Comparison of ENCODE assay signal across 15 cellular contexts in the genomic region with DNA sequence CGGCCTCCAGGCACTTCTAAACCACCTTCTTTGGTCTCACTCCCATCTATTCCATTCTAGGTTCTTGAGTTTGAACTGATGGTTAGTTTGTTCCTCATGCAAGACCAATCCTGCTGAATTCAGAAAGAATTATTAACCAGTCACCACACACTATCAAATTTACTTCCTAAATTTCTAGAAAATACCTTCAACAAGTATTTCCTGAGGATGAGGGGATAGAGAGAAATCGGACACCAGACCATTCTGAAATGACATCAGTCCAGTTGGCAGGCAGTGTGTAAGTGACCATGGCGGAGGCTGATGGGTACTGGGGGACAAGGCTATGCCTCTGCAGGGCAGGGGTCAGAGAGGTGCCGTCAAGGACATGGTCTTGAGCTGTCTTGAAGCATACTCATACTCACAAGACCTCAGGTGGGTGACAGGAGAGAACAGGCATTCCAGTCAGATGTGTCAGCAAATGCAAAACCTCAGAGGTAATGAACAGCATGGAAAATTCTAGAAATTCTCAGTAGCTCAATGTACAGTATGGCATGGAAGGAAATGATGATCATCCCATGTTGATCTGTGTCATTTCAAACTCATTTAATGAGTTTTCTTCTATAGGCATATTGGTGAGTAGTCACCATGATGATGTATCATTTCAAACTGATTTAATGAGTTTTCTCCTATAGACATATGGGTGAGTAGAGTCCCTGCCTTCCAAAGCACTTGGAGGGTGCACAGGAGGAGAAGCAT.
A peak's percentile ranks its signal among the peaks of the same experiment; 100 is the strongest.
DNase-seq lines count a peak whose midpoint lies in the region; TF ChIP-seq lines count a peak whose summit lies in the region.
"Had no signal": no experiment of that assay in that cellular context is flagged by ENCODE, and none has a peak within 500 bp of the region (broad histone marks: within the 10 kb centered on the region; RNA-seq: fewer than 3 reads in every experiment).

No MANE protein-coding gene starts in this region.

- no peak overlapping the region for H3K18ac ChIP-seq in mesendoderm (ENCODE audit: low read length)

- no peaks in the 10 kb centered on the region for H3K9me3 ChIP-seq in vagina
- H3K9me3 ChIP-seq: BLaER1, Caco-2 had no signal

- H3K27ac ChIP-seq in mesendoderm (ENCODE audit: low read depth, low read length) = no peak overlapping the region
- H3K27ac ChIP-seq in vagina = no peak overlapping the region
- no peak overlapping the region for H3K27ac ChIP-seq in substantia nigra (ENCODE audit: low read depth, low read length, poor library complexity, severe bottlenecking)
- H3K27ac ChIP-seq: BLaER1 had no signal

- no peaks in the 10 kb centered on the region for H3K4me1 ChIP-seq in mesendoderm (ENCODE audit: control insufficient read depth, low read depth, low read length)
- no peaks in the 10 kb centered on the region for H3K4me1 ChIP-seq in vagina
- H3K4me1 ChIP-seq: Caco-2 had no signal

- H3K56ac ChIP-seq in mesendoderm (ENCODE audit: low read length) = no peak overlapping the region

- in situ Hi-C loops in GM13977 (cut with MboI; ENCODE audit: low pct_unique_long_range_greater_than_20kb, low sequenced_read_pairs, unreplicated experiment) = no loop called here

- no peak overlapping the region for H4K8ac ChIP-seq in mesendoderm (ENCODE audit: low read depth, low read length)

- H3K4me2 ChIP-seq in mesendoderm (ENCODE audit: low read length) = no peak overlapping the region
- H3K4me2 ChIP-seq: BLaER1 had no signal

- H3K23ac ChIP-seq in mesendoderm (ENCODE audit: low read length) = no peak overlapping the region

- H3K27me3 ChIP-seq in mesendoderm (ENCODE audit: insufficient read depth, low read length, poor library complexity) (no peaks in the 10 kb centered on the region), vagina (no peaks in the 10 kb centered on the region)
- H3K27me3 ChIP-seq: BLaER1 had no signal

- no peak for TF ChIP-seq POLR2A in vagina (IDR thresholded peaks at IDR 0.05)

- H3K36me3 ChIP-seq in mesendoderm (ENCODE audit: control insufficient read depth, insufficient read depth, low read length) = no peaks in the 10 kb centered on the region
- no peaks in the 10 kb centered on the region for H3K36me3 ChIP-seq in vagina
- H3K36me3 ChIP-seq: BLaER1 had no signal

- H2AK5ac ChIP-seq in mesendoderm (ENCODE audit: low read length) = no peak overlapping the region

- H3K9ac ChIP-seq in mesendoderm (ENCODE audit: low read length) = no peak overlapping the region
- H3K9ac ChIP-seq: BLaER1 had no signal

- H3K4me3 ChIP-seq in mesendoderm (ENCODE audit: low read length) (no peak overlapping the region), vagina (no peak overlapping the region)
- H3K4me3 ChIP-seq: BLaER1 had no signal

- H2BK5ac ChIP-seq in mesendoderm (ENCODE audit: low read length) = no peak overlapping the region

- H3K79me2 ChIP-seq in mesendoderm (ENCODE audit: control insufficient read depth, insufficient read depth, low read length) = no peaks in the 10 kb centered on the region

- H4K5ac ChIP-seq in mesendoderm (ENCODE audit: low read length) = no peak overlapping the region

- peak; percentile 6 for DNase-seq in HT1080 (ENCODE audit: low read depth)
- peak; percentile 29 for DNase-seq in SW480 (ENCODE audit: low spot score)
- DNase-seq in glomerular visceral epithelial cell (ENCODE audit: extremely low spot score) = peak; percentile 17
- peak; percentile 34 for DNase-seq in mesendoderm
- no peak for DNase-seq in vagina (ENCODE audit: extremely low spot score in 2 of 2)
- no peak for DNase-seq in GM13977 (ENCODE audit: low spot score)
- DNase-seq in foreskin melanocyte = no peak
- no peak for DNase-seq in substantia nigra (lab: John Stamatoyannopoulos, UW)
- DNase-seq: 8988T; AML-193; Caco-2; CD8-positive, alpha-beta memory T cell; DMS53; GF-D8 had no signal

- H3K4ac ChIP-seq in mesendoderm (ENCODE audit: low read depth, low read length) = no peak overlapping the region

- TF ChIP-seq CTCF in vagina (IDR thresholded peaks at IDR 0.05) (no peak), GM13977 (IDR thresholded peaks at IDR 0.05; ENCODE audit: extremely low read depth, insufficient read depth, missing control alignments) (no peak)

- intact Hi-C loops in vagina (cut with DNase I) = no loop called here

- WGBS in mesendoderm (ENCODE audit: extremely low coverage, insufficient coverage, low lambda C conversion rate) = no CpG with 5 or more reads among the region's 4 CpGs

- H3K79me1 ChIP-seq in mesendoderm (ENCODE audit: low read length) = no peaks in the 10 kb centered on the region

- no peak overlapping the region for H2BK15ac ChIP-seq in mesendoderm (replicated peaks; ENCODE audit: low read depth)

- H2BK120ac ChIP-seq in mesendoderm (ENCODE audit: low read depth, low read length) = no peak overlapping the region

Comparison
In these comparisons a context has a peak if more than half of its experiments do, and no peak if none do; other contexts are left out.
1. DNase-seq: peak in HT1080 (single experiment), SW480 (single experiment), glomerular visceral epithelial cell (single experiment) and mesendoderm (single experiment); none in vagina (0 of 2), GM13977 (single experiment), foreskin melanocyte (single experiment) and substantia nigra (0 of 49).